19 cellular contexts compared by ENCODE assay signal in the genomic region with DNA sequence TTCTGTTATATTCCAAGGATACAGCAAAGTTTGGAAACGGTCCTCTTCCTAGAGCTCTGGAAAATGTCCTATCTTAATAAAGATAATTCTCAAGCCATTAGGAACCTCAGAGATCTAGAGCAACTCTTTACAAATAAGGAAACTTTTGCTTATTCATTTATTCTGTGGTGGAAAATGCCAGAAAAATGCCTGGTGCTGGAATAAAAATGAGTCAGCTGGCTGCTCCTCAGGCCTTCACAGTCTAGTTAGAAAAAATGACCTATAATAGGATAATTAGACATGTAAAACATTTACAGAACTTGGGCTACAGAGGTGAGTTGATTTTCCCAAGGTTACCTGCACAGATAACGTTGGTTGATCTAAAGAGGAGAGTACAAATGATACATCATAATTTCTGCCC.
DNase-seq lines count a peak whose midpoint lies in the region; ATAC-seq, FAIRE-seq and TF ChIP-seq lines count a peak whose summit lies in the region.
"Had no signal": no experiment of that assay in that cellular context is flagged by ENCODE, and none has a peak within 500 bp of the region (broad histone marks: within the 10 kb centered on the region; RNA-seq: fewer than 3 reads in every experiment).

No MANE protein-coding gene starts in this region.

- H3K4me2 ChIP-seq in endothelial cell of umbilical vein (ENCODE audit: insufficient read depth, low read length) = no peak overlapping the region
- H3K4me2 ChIP-seq: BLaER1, SK-N-SH had no signal

- H3K4me3 ChIP-seq in endothelial cell of umbilical vein (replicated peaks in 1 of 3; ENCODE audit: insufficient read depth in 1 of 3, low read depth in 1 of 3, low read length in 3 of 3) (no peak overlapping the region), aorta (ENCODE audit: low read length in 2 of 2) (no peak overlapping the region), mucosa of descending colon (no peak overlapping the region)
- H3K4me3 ChIP-seq: BLaER1 had no signal

- no peaks in the 10 kb centered on the region for H4K20me1 ChIP-seq in endothelial cell of umbilical vein (replicated peaks; ENCODE audit: control insufficient read depth, extremely low read depth, insufficient read depth, low read length)
- H4K20me1 ChIP-seq: BLaER1 had no signal

- H3K4me1 ChIP-seq in endothelial cell of umbilical vein (ENCODE audit: control insufficient read depth, extremely low read depth, insufficient read depth, low read length) (peaks cover 12% of the 10 kb centered on the region), aorta (ENCODE audit: control insufficient read depth in 1 of 2, insufficient read depth in 2 of 2, low read length in 2 of 2) (no peaks in the 10 kb centered on the region), mucosa of descending colon (ENCODE audit: low read depth) (no peaks in the 10 kb centered on the region)
- H3K4me1 ChIP-seq: BLaER1 had no signal

- no peak for ATAC-seq in GM21619 (IDR thresholded peaks at IDR 0.05; ENCODE audit: unreplicated experiment)
- ATAC-seq in aorta (ENCODE audit: low FRiP score) = no peak
- ATAC-seq in mucosa of descending colon = no peak
- ATAC-seq: PC-3, Right ventricle myocardium inferior had no signal

- BruUV-seq in endothelial cell of umbilical vein (replicated peaks; lab: Mats Ljungman, UMichigan) = no TSS peak

- dilution Hi-C loops in endothelial cell of umbilical vein (cut with MboI; ENCODE audit: extremely low pct_ligation_motif_present, low sequenced_read_pairs) = no loop called here

- H2AFZ ChIP-seq in endothelial cell of umbilical vein (ENCODE audit: low read depth, low read length) = no peak overlapping the region

- intact Hi-C loops in endothelial cell of umbilical vein (cut with micrococcal nuclease) = no loop called here
- intact Hi-C loops in aorta (cut with DNase I) = no loop called here
- intact Hi-C loops in mucosa of descending colon (cut with DNase I, micrococcal nuclease) = no loop called here

- no peaks in the 10 kb centered on the region for H3K9me3 ChIP-seq in endothelial cell of umbilical vein (replicated peaks; ENCODE audit: control insufficient read depth, insufficient read depth, low read length)
- no peaks in the 10 kb centered on the region for H3K9me3 ChIP-seq in aorta (ENCODE audit: control insufficient read depth, low read length)
- H3K9me3 ChIP-seq in mucosa of descending colon = no peaks in the 10 kb centered on the region
- H3K9me3 ChIP-seq: BLaER1, SK-N-SH had no signal

- no peak overlapping the region for H3K9ac ChIP-seq in endothelial cell of umbilical vein (replicated peaks; ENCODE audit: extremely low read depth, insufficient read depth, low read length)
- H3K9ac ChIP-seq: BLaER1, SK-N-SH had no signal

- CTCF ChIA-PET in endothelial cell of umbilical vein (lab: Charles Lee) = interaction anchor here (0.8 to 1.7 kb wide), 4 partner anchors 9 to 101 kb away, joined by 3 to 6 read pairs (median 3); no protein-coding TSS in a partner anchor

- H3K27me3 ChIP-seq in endothelial cell of umbilical vein (ENCODE audit: control insufficient read depth in 2 of 2, insufficient read depth in 2 of 2, low read length in 2 of 2) (no peaks in the 10 kb centered on the region), aorta (ENCODE audit: control insufficient read depth in 1 of 2, insufficient read depth in 2 of 2, low read length in 1 of 2) (no peaks in the 10 kb centered on the region)
- H3K27me3 ChIP-seq: BLaER1 had no signal

- H3K27ac ChIP-seq in endothelial cell of umbilical vein (ENCODE audit: insufficient read depth, low read depth, low read length) = no peak overlapping the region
- H3K27ac ChIP-seq in aorta (ENCODE audit: low read depth in 1 of 2, low read length in 2 of 2) = no peak overlapping the region
- H3K27ac ChIP-seq: BLaER1 had no signal

- 40 to 47% methylated on average over 2 of the region's 2 CpGs for WGBS in aorta, 2 donors

- POLR2A ChIA-PET in endothelial cell of umbilical vein (lab: Charles Lee) = no interaction called here

- peak; percentile 89 for FAIRE-seq in RCC 7860 (lab: Jason Lieb, UNC)
- FAIRE-seq in endothelial cell of umbilical vein (lab: Jason Lieb, UNC) = no peak

- no peak for TF ChIP-seq CTCF in endothelial cell of umbilical vein (IDR thresholded peaks at IDR 0.05; ENCODE audit: extremely low read depth in 1 of 2, insufficient read depth in 1 of 2, low read depth in 1 of 2, low read length in 2 of 2)
- no peak for TF ChIP-seq CTCF in mucosa of descending colon (IDR thresholded peaks at IDR 0.05)

- H3K9me1 ChIP-seq in endothelial cell of umbilical vein (replicated peaks; ENCODE audit: control insufficient read depth, extremely low read depth, insufficient read depth, low read length) = no peaks in the 10 kb centered on the region

- DNase-seq in EL (peak; percentile 17), RCC 7860 (ENCODE audit: low spot score) (peak; percentile 50), endothelial cell of umbilical vein (ENCODE audit: low read depth, low spot score) (peak; percentile 36), renal cortical epithelial cell (ENCODE audit: low read depth) (peak; percentile 51), cerebellar cortex (ENCODE audit: low spot score) (no peak), aorta (no peak), mucosa of descending colon (no peak)
- DNase-seq: CD8-positive, alpha-beta memory T cell; H9; Kasumi-1; NCI-H1436 treated with DMSO at 0.1 percent for 48 hours; NCI-H2081 treated with DMSO at 0.1 percent for 48 hours; NCI-H524; NK-92 treated with Interleukin-12 subunit alpha and Interleukin-12 subunit beta, amount 100 ng/mL, for 24 hours; PC-3; SK-N-SH had no signal

- no peaks in the 10 kb centered on the region for H3K79me2 ChIP-seq in endothelial cell of umbilical vein (ENCODE audit: control insufficient read depth, insufficient read depth, low read length)

- no peaks in the 10 kb centered on the region for H3K36me3 ChIP-seq in endothelial cell of umbilical vein (ENCODE audit: control insufficient read depth in 2 of 2, extremely low read depth in 1 of 2, insufficient read depth in 2 of 2, low read length in 2 of 2)
- H3K36me3 ChIP-seq in aorta (ENCODE audit: control insufficient read depth in 1 of 2, insufficient read depth in 2 of 2, low read length in 1 of 2) = no peaks in the 10 kb centered on the region
- H3K36me3 ChIP-seq in mucosa of descending colon (ENCODE audit: low read depth) = no peaks in the 10 kb centered on the region
- H3K36me3 ChIP-seq: BLaER1 had no signal

- no peak for TF ChIP-seq POLR2A in endothelial cell of umbilical vein (IDR thresholded peaks at IDR 0.05; ENCODE audit: low read depth, low read length)

TF ChIP-seq in endothelial cell of umbilical vein, 7 proteins besides CTCF, POLR2A, EP300 and RAD21:
- TF ChIP-seq, protein P1, sequence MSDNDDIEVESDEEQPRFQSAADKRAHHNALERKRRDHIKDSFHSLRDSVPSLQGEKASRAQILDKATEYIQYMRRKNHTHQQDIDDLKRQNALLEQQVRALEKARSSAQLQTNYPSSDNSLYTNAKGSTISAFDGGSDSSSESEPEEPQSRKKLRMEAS (IDR thresholded peaks at IDR 0.05; ENCODE audit: insufficient read depth, insufficient read length) = no peak
- TF ChIP-seq GATA2 (IDR thresholded peaks at IDR 0.05; ENCODE audit: insufficient read depth, insufficient read length, low read depth, low read length) (no peak), JUN (IDR thresholded peaks at IDR 0.05; ENCODE audit: borderline replicate concordance, insufficient read depth, insufficient read length, low read depth) (no peak), MYC (IDR thresholded peaks at IDR 0.05; ENCODE audit: low read depth, low read length) (no peak), FOS (IDR thresholded peaks at IDR 0.05; ENCODE audit: borderline replicate concordance, insufficient read depth, low read length) (no peak), POLR2AphosphoS5 (IDR thresholded peaks at IDR 0.05; ENCODE audit: insufficient read depth, low read depth, low read length) (no peak), EZH2 (IDR thresholded peaks at IDR 0.05; ENCODE audit: borderline replicate concordance, low read depth, low read length, severe bottlenecking) (no peak)
TF ChIP-seq in endothelial cell of umbilical vein: peak in this region for 0.

Comparison
In these comparisons a context has a peak if more than half of its experiments do, and no peak if none do; other contexts are left out.
1. DNase-seq: peak in EL (single experiment), RCC 7860 (single experiment), endothelial cell of umbilical vein (single experiment) and renal cortical epithelial cell (single experiment); none in cerebellar cortex (single experiment), aorta (0 of 2) and mucosa of descending colon (0 of 3).